In genomic region chr6:20509211-20509610, GRCh38 we compare ENCODE assay signal across 2 cellular contexts.
TF ChIP-seq lines count a peak whose summit lies in the region.

No MANE protein-coding gene starts in this region.

TF ChIP-seq in GM23338, 12 proteins besides CTCF, POLR2A, EP300 and RAD21:
- no peak for TF ChIP-seq ETS1 (IDR thresholded peaks at IDR 0.05)
- no peak for TF ChIP-seq STAT1 (IDR thresholded peaks at IDR 0.05; ENCODE audit: unreplicated experiment)
- TF ChIP-seq NANOG (IDR thresholded peaks at IDR 0.05; ENCODE audit: borderline replicate concordance): no peak
- TF ChIP-seq CREB1 (CRISPR knock-in tag; IDR thresholded peaks at IDR 0.05; ENCODE audit: low read depth): no peak
- TF ChIP-seq ZNF331 (CRISPR knock-in tag; IDR thresholded peaks at IDR 0.05; ENCODE audit: low read depth): no peak
- TF ChIP-seq ZNF462 (CRISPR knock-in tag; IDR thresholded peaks at IDR 0.05): no peak
- no peak for TF ChIP-seq EZH2 (IDR thresholded peaks at IDR 0.05; ENCODE audit: low read depth, unreplicated experiment)
- no peak for TF ChIP-seq POLR2AphosphoS5 (IDR thresholded peaks at IDR 0.05; ENCODE audit: low read depth)
- no peak for TF ChIP-seq ZNF114 (CRISPR knock-in tag; IDR thresholded peaks at IDR 0.05)
- TF ChIP-seq REST (IDR thresholded peaks at IDR 0.05; ENCODE audit: unreplicated experiment): no peak
- no peak for TF ChIP-seq JUNB (IDR thresholded peaks at IDR 0.05; ENCODE audit: unreplicated experiment)
- no peak for TF ChIP-seq EZH2phosphoT487 (IDR thresholded peaks at IDR 0.05; ENCODE audit: unreplicated experiment)
TF ChIP-seq in GM23338: peak in this region for 0.

TF ChIP-seq in WTC11, 78 proteins besides CTCF, POLR2A, EP300 and RAD21 (continued from another document):
- TF ChIP-seq, protein P1, sequence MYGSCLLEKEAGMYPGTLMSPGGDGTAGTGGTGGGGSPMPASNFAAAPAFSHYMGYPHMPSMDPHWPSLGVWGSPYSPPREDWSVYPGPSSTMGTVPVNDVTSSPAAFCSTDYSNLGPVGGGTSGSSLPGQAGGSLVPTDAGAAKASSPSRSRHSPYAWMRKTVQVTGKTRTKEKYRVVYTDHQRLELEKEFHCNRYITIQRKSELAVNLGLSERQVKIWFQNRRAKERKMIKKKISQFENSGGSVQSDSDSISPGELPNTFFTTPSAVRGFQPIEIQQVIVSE (CRISPR knock-in tag; IDR thresholded peaks at IDR 0.05; ENCODE audit: borderline replicate concordance): no peak
TF ChIP-seq in WTC11: peak in this region for 0.
